In the genomic region with DNA sequence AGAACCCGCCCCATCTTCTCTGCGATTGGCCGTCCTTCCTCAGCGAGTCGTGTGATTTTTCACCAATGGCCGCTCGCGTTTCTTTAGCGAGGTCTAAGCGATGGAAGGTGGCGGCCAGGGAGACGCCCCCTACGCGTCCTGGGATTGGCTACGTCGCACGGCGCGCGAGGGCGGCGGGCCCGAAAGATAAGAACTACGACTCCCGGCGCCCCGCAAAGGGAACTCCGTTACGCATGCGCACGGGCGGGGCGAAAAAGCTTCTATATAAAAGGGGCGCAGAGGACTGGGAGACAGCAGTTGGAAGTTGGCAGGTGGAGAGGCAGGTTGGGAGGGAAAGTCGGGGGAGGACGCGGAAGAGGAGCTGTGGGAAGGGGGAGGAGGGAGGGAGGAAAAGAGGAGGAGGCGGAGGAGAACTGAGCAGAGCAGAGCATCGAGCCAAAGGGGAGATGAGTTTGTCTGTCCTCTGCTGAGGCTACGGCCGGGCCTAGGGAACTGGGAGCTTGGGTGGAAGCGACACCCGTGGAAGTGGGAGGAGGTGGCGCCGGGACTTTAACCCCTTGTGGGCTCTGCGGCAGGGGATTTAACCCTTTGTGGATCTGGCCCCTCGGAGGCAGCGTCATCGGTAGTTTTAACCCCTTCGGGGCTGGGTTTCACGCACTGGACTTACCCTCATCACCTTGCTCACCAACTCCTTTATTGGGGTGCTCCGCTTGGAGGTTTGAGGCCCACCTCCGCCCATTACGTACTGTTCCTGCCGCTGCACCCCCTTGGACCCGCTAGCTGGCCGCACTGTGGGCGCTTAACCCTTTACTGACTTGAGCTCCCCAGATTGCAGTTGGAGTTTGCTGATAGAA, we compare ENCODE assay signal across 8 cellular contexts.
A peak's percentile ranks its signal among the peaks of the same experiment; 100 is the strongest.
DNase-seq lines count a peak whose midpoint lies in the region; ATAC-seq and TF ChIP-seq lines count a peak whose summit lies in the region.

A gene with protein sequence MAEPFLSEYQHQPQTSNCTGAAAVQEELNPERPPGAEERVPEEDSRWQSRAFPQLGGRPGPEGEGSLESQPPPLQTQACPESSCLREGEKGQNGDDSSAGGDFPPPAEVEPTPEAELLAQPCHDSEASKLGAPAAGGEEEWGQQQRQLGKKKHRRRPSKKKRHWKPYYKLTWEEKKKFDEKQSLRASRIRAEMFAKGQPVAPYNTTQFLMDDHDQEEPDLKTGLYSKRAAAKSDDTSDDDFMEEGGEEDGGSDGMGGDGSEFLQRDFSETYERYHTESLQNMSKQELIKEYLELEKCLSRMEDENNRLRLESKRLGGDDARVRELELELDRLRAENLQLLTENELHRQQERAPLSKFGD (plus strand): TSS at position 293 of the 854 bp plus-strand sequence. CDS start 716 bp downstream, outside the sequence.

- TF ChIP-seq CTCF in AG09309 (IDR thresholded peaks at IDR 0.05; ENCODE audit: control insufficient read depth, insufficient read depth, low read depth, low read length, missing control alignments) = no peak

- peak; percentile 62 for ATAC-seq in GM19035 (IDR thresholded peaks at IDR 0.05; ENCODE audit: unreplicated experiment)
- peak; percentile 72 for ATAC-seq in HG03354 (IDR thresholded peaks at IDR 0.05; ENCODE audit: poor library complexity, severe bottlenecking, unreplicated experiment)
- ATAC-seq in activated CD4-positive, CD25-positive, alpha-beta regulatory T cell treated with anti-CD3 and anti-CD28 coated beads, Interleukin-2, amount 50 U/mL, for 24 hours = peak; percentile 82 to 84

- peak within 1 kb of the TSS; percentile 87 for H3K4me3 ChIP-seq in AG09309 (ENCODE audit: control insufficient read depth, low read depth, low read length)

- DNase-seq in AG09309 (ENCODE audit: low read depth) = peak; percentile 98
- peak; percentile 99 for DNase-seq in NCI-H446 treated with DMSO at 0.1 percent for 48 hours (lab: John Stamatoyannopoulos, UW)
- peak; percentile 99 for DNase-seq in cerebellar cortex (ENCODE audit: low spot score)
- DNase-seq in iris pigment epithelial cell (ENCODE audit: low read depth) = peak; percentile 100
- peak; percentile 97 to 99 for DNase-seq in stimulated activated CD4-positive, alpha-beta T cell treated with anti-CD3 and anti-CD28 coated beads, Interleukin-12 subunit alpha, Interleukin-12 subunit beta, amount 100 ng/mL, for 24 hours (ENCODE audit: low read depth in 2 of 2)

Comparison
In these comparisons a context has a peak if more than half of its experiments do, and no peak if none do; other contexts are left out.
1. Peak in every context shown above with its lines: DNase-seq, ATAC-seq and H3K4me3 ChIP-seq.